26 cellular contexts compared by ENCODE assay signal in the genomic region with DNA sequence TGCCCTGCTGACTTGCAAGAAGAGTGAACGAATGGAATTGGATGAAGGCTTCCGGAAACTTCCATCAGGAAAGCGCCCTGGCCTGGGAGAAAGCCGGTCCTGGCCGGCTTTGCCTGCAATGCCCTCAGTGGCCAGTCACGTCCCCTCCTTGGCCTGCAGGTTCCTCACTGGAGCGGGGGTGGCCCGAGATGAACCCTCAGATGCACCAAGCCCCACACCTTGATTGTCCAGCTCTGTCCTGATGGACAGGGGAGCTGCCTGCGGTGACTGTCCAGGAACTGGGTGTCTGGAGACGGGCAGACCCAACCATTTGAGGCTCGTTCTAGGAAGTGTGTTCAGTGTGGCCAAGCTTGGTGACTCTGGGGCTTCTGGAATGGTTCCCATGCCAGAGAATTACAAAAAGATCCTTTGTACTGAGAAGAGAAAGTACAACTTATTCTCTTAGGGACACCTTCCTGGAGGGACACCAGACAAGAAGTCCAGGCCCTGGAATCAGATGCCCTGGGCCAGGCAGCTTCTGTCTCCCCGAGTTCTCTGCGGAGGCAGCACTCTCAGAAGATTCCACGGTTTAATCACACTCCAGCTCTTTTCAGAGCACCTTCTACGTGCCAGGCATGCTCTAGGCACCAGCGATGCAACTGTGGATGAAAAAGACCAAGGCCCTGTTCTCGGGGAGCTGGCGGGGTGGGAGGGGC.
"Had no signal": no experiment of that assay in that cellular context is flagged by ENCODE, and none has a peak within 500 bp of the region (broad histone marks: within the 10 kb centered on the region; RNA-seq: fewer than 3 reads in every experiment).

No MANE protein-coding gene starts in this region.

- H3K27ac ChIP-seq: hepatocyte, lower lobe of right lung, neural progenitor cell, ovary, right atrium auricular region, stomach, tibial nerve, uterus had no signal

- H3K9me3 Mint-ChIP-seq: mesothelial cell of epicardium, naive B cell, natural killer cell, nephron progenitor cell, type B pancreatic cell had no signal

- ATAC-seq: left cardiac atrium; left lobe of liver; lower lobe of right lung; natural killer cell; sciatic nerve; stimulated activated naive B cell treated with anti-CD40 and anti-IgM and Interleukin-4, amounts not matched to agents 10 μg/mL and 1 μg/mL and 100 μg/mL, for 72 hours; stimulated activated naive CD8-positive, alpha-beta T cell treated with anti-CD3 and anti-CD28 coated beads, Interleukin-15, Interleukin-2, amounts not matched to agents 100 U/mL and 50 U/mL, for 24 hours had no signal

- H3K4me1 Mint-ChIP-seq: naive B cell; natural killer cell; stimulated activated naive B cell treated with anti-CD40 and anti-IgM and Interleukin-4, amounts not matched to agents 10 μg/mL and 1 μg/mL and 100 μg/mL, for 72 hours had no signal

- H3K4me3 Mint-ChIP-seq: mesothelial cell of epicardium; natural killer cell; nephron progenitor cell; neural progenitor cell; stimulated activated naive B cell treated with anti-CD40 and anti-IgM and Interleukin-4, amounts not matched to agents 10 μg/mL and 1 μg/mL and 100 μg/mL, for 72 hours; type B pancreatic cell had no signal

- H3K27ac Mint-ChIP-seq: mesothelial cell of epicardium; natural killer cell; nephron progenitor cell; progenitor cell of endocrine pancreas; stimulated activated naive B cell treated with anti-CD40 and anti-IgM and Interleukin-4, amounts not matched to agents 10 μg/mL and 1 μg/mL and 100 μg/mL, for 72 hours had no signal

- H3K4me1 ChIP-seq: lower lobe of right lung, neural progenitor cell, right atrium auricular region, stomach, tibial nerve, uterus had no signal

- H3K27me3 ChIP-seq: neural progenitor cell, ovary, right atrium auricular region, uterus had no signal

- H3K9me3 ChIP-seq: lower lobe of right lung, ovary, right atrium auricular region, stomach, tibial nerve, uterus had no signal

- H3K4me3 ChIP-seq: hepatocyte, lower lobe of right lung, neural progenitor cell, ovary, right atrium auricular region, skin epidermis, stomach, tibial nerve, uterus had no signal

- DNase-seq: kidney glomerular epithelial cell; left cardiac atrium; lower lobe of right lung; mesendoderm; naive B cell; natural killer cell; nephron progenitor cell; stimulated activated CD4-positive, alpha-beta T cell treated with anti-CD3 and anti-CD28 coated beads, Interleukin-12 subunit alpha, Interleukin-12 subunit beta, amount 100 ng/mL, for 4 hours; stimulated activated CD4-positive, alpha-beta T cell treated with anti-CD3 and anti-CD28 coated beads, Interleukin-15, amount 100 ng/mL, for 24 hours; stimulated activated CD4-positive, alpha-beta T cell treated with anti-CD3 and anti-CD28 coated beads, Interleukin-2, amount 100 ng/mL, for 24 hours; stimulated activated CD4-positive, alpha-beta T cell treated with anti-CD3 and anti-CD28 coated beads, Interleukin-4, amount 100 ng/mL, for 1 hour; stimulated activated naive B cell treated with anti-CD40 and anti-IgM and Interleukin-4, amounts not matched to agents 10 μg/mL and 1 μg/mL and 100 μg/mL, for 72 hours; stimulated activated naive CD8-positive, alpha-beta T cell treated with anti-CD3 and anti-CD28 coated beads, Interleukin-15, Interleukin-2, amounts not matched to agents 100 U/mL and 50 U/mL, for 24 hours; stomach; uterus had no signal

- H3K36me3 Mint-ChIP-seq: mesothelial cell of epicardium; naive B cell; natural killer cell; neural progenitor cell; stimulated activated naive B cell treated with anti-CD40 and anti-IgM and Interleukin-4, amounts not matched to agents 10 μg/mL and 1 μg/mL and 100 μg/mL, for 72 hours; type B pancreatic cell had no signal

- H3K36me3 ChIP-seq: lower lobe of right lung, neural progenitor cell, ovary, right atrium auricular region, stomach, tibial nerve, uterus had no signal
